In genomic region chr4:181870326-181870725, GRCh38 we compare ENCODE assay signal across 20 cellular contexts.
"Had no signal": no experiment of that assay in that cellular context is flagged by ENCODE, and none has a peak within 500 bp of the region (broad histone marks: within the 10 kb centered on the region; RNA-seq: fewer than 3 reads in every experiment).

No MANE protein-coding gene starts in this region.

- H3K27me3 ChIP-seq: colonic mucosa, right atrium auricular region, tibial nerve, vagina had no signal

- H3K36me3 ChIP-seq: colonic mucosa, right atrium auricular region, tibial nerve, vagina had no signal

- FAIRE-seq: endothelial cell of umbilical vein, small intestine had no signal

- DNase-seq: activated CD4-positive, alpha-beta T cell treated with anti-CD3 and anti-CD28 coated beads, Interleukin-2, amount 50 U/mL, for 48 hours; activated CD8-positive, alpha-beta memory T cell treated with anti-CD3 and anti-CD28 coated beads, Interleukin-2, amount 10 ng/mL, durations not matched to agents 7 days and 5 days; activated effector memory CD4-positive, alpha-beta T cell treated with anti-CD3 and anti-CD28 coated beads, Interleukin-2, amount 50 U/mL, for 16 hours; activated T-cell treated with anti-CD3 and anti-CD28 coated beads, Interleukin-2, amount 50 U/mL, for 24 hours; aorta; colonic mucosa; effector CD4-positive, alpha-beta T cell; glutamatergic neuron; left colon; mucosa of descending colon; naive thymus-derived CD8-positive, alpha-beta T cell; small intestine; T-helper 2 cell had no signal

- ATAC-seq: activated CD4-positive, CD25-positive, alpha-beta regulatory T cell treated with anti-CD3 and anti-CD28 coated beads, Interleukin-2, amount 50 U/mL, for 24 hours; activated CD8-positive, alpha-beta memory T cell treated with anti-CD3 and anti-CD28 coated beads, Interleukin-2, amount 10 ng/mL, durations not matched to agents 7 days and 5 days; activated naive CD4-positive, alpha-beta T cell treated with anti-CD3 and anti-CD28 coated beads, Interleukin-2, amount 50 U/mL, for 72 hours; left colon; mucosa of descending colon; naive thymus-derived CD8-positive, alpha-beta T cell; stimulated activated effector memory CD8-positive, alpha-beta T cell treated with anti-CD3 and anti-CD28 coated beads, Interleukin-12 subunit alpha, Interleukin-12 subunit beta, amount 100 ng/mL, for 72 hours had no signal

- H3K4me1 ChIP-seq: colonic mucosa, right atrium auricular region, tibial nerve, vagina had no signal

- H3K27ac ChIP-seq: colonic mucosa, right atrium auricular region, tibial nerve, vagina had no signal

- H3K9me3 ChIP-seq: colonic mucosa, mucosa of descending colon, right atrium auricular region, tibial nerve, vagina had no signal

- H3K4me3 ChIP-seq: colonic mucosa, mucosa of descending colon, right atrium auricular region, tibial nerve, vagina had no signal
